In the genomic region with DNA sequence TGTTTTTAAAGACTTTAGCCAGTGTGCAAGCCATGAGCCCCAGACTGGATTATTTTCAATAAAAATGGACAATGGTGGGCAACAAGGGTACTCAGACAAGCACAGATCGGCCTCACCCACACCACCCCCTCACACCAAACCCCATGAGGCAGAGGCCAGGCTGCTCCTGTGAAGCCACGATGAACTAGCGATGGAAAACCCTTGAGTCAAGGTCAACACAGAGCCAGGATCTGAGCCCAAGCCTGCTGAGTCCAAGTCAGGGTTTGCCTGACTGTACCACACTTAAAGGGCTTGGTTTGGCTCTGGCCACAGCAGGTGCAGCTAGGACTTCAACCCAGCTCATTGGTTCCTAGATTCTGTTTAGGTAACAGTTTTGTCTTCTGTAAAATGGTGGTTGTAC, we compare ENCODE assay signal across 1 cellular context.
TF ChIP-seq lines count a peak whose summit lies in the region.

No MANE protein-coding gene starts in this region.

TF ChIP-seq in IMR-90, 13 proteins besides CTCF, POLR2A, EP300 and RAD21 (continued from another document):
- no peak for TF ChIP-seq RCOR1 (IDR thresholded peaks at IDR 0.05; ENCODE audit: insufficient replicate concordance, low read length)
- TF ChIP-seq FOS (IDR thresholded peaks at IDR 0.05; ENCODE audit: low read depth, low read length), result no peak
- no peak for TF ChIP-seq RFX5 (IDR thresholded peaks at IDR 0.05; ENCODE audit: low read depth, low read length)
- TF ChIP-seq, protein P1, sequence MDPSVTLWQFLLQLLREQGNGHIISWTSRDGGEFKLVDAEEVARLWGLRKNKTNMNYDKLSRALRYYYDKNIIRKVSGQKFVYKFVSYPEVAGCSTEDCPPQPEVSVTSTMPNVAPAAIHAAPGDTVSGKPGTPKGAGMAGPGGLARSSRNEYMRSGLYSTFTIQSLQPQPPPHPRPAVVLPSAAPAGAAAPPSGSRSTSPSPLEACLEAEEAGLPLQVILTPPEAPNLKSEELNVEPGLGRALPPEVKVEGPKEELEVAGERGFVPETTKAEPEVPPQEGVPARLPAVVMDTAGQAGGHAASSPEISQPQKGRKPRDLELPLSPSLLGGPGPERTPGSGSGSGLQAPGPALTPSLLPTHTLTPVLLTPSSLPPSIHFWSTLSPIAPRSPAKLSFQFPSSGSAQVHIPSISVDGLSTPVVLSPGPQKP (IDR thresholded peaks at IDR 0.05; ENCODE audit: borderline replicate concordance, low read depth, low read length), result no peak
